27 cellular contexts compared by ENCODE assay signal in genomic region chr2:41387519-41387918, GRCh38.
"Had no signal": no experiment of that assay in that cellular context is flagged by ENCODE, and none has a peak within 500 bp of the region (broad histone marks: within the 10 kb centered on the region; RNA-seq: fewer than 3 reads in every experiment).

No MANE protein-coding gene starts in this region.

- H3K36me3 ChIP-seq: colonic mucosa, esophagus muscularis mucosa, esophagus squamous epithelium, gastrocnemius medialis, gastroesophageal sphincter, heart left ventricle, heart right ventricle had no signal

- H3K4me3 ChIP-seq: colonic mucosa, coronary artery, dorsolateral prefrontal cortex, esophagus muscularis mucosa, esophagus squamous epithelium, gastrocnemius medialis, gastroesophageal sphincter, heart left ventricle, heart right ventricle had no signal

- DNase-seq: colonic mucosa; cortex of kidney; dermis blood vessel endothelial cell; dorsolateral prefrontal cortex; effector CD4-positive, alpha-beta T cell; effector CD8-positive, alpha-beta T cell; effector memory CD4-positive, alpha-beta T cell; effector memory CD8-positive, alpha-beta T cell; endodermal cell; erythroblast; esophagus squamous epithelium; foreskin fibroblast; foreskin keratinocyte; foreskin melanocyte; gastrocnemius medialis; glutamatergic neuron; head of caudate nucleus; heart left ventricle; heart right ventricle had no signal

- H3K27me3 ChIP-seq: colonic mucosa, dorsolateral prefrontal cortex, esophagus muscularis mucosa, esophagus squamous epithelium, foreskin keratinocyte, gastrocnemius medialis, gastroesophageal sphincter, heart left ventricle, heart right ventricle had no signal

- FAIRE-seq: endometrium, endothelial cell of umbilical vein, frontal cortex had no signal

- H3K27ac ChIP-seq: colonic mucosa, coronary artery, dorsolateral prefrontal cortex, epithelial cell of prostate, esophagus muscularis mucosa, esophagus squamous epithelium, foreskin keratinocyte, gastrocnemius medialis, gastroesophageal sphincter, heart left ventricle, heart right ventricle had no signal

- H3K4me1 ChIP-seq: colonic mucosa, esophagus muscularis mucosa, esophagus squamous epithelium, foreskin keratinocyte, gastrocnemius medialis, gastroesophageal sphincter, heart left ventricle, heart right ventricle had no signal

- ATAC-seq: effector memory CD8-positive, alpha-beta T cell; esophagus mucosa; foreskin keratinocyte; gastrocnemius medialis; gastroesophageal sphincter; heart left ventricle; heart right ventricle had no signal

- H3K9me3 ChIP-seq: colonic mucosa, esophagus squamous epithelium, gastrocnemius medialis, gastroesophageal sphincter had no signal
